1 cellular context compared by ENCODE assay signal in the genomic region with DNA sequence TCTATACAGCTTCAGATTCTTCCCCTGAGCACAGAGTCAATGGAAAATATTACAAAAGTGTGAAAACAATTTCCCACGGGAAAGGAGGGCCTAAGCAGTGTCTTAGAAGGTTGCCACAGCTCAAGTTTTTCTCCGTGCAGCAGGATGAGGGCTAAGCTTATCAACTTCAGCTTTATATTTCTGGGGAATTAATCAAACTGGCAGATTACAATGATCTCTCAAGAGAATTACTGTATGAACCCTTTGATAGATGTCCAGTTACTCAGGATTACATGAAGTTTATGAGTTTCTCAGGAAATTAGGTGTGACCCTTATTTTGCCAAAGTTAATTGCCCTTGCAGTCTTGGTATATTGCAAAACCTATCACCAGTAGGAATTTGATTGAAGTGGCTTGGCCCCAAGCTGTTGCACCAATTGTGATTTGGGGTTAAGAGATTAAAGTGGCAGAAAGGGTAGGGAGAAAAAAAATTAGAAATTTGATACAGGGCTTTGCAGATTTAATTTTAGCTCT.
TF ChIP-seq lines count a peak whose summit lies in the region.

No MANE protein-coding gene starts in this region.

TF ChIP-seq in HEK293, 187 proteins besides CTCF, POLR2A, EP300 and RAD21 (continued from another document):
- TF ChIP-seq, protein P1, sequence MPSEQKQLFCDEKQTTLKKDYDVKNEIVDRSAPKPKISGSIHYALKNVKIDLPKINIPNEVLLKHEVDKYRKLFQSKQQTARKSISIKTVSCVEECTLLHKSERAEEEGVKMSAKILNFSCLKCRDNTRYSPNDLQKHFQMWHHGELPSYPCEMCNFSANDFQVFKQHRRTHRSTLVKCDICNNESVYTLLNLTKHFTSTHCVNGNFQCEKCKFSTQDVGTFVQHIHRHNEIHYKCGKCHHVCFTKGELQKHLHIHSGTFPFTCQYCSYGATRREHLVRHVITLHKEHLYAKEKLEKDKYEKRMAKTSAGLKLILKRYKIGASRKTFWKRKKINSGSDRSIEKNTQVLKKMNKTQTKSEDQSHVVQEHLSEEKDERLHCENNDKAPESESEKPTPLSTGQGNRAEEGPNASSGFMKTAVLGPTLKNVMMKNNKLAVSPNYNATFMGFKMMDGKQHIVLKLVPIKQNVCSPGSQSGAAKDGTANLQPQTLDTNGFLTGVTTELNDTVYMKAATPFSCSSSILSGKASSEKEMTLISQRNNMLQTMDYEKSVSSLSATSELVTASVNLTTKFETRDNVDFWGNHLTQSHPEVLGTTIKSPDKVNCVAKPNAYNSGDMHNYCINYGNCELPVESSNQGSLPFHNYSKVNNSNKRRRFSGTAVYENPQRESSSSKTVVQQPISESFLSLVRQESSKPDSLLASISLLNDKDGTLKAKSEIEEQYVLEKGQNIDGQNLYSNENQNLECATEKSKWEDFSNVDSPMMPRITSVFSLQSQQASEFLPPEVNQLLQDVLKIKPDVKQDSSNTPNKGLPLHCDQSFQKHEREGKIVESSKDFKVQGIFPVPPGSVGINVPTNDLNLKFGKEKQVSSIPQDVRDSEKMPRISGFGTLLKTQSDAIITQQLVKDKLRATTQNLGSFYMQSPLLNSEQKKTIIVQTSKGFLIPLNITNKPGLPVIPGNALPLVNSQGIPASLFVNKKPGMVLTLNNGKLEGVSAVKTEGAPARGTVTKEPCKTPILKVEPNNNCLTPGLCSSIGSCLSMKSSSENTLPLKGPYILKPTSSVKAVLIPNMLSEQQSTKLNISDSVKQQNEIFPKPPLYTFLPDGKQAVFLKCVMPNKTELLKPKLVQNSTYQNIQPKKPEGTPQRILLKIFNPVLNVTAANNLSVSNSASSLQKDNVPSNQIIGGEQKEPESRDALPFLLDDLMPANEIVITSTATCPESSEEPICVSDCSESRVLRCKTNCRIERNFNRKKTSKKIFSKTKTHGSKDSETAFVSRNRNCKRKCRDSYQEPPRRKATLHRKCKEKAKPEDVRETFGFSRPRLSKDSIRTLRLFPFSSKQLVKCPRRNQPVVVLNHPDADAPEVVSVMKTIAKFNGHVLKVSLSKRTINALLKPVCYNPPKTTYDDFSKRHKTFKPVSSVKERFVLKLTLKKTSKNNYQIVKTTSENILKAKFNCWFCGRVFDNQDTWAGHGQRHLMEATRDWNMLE (tag by site-specific recombination; conservative IDR thresholded peaks at IDR 0.05; ENCODE audit: low read depth) = no peak
- TF ChIP-seq ZFP69B (tag by site-specific recombination; IDR thresholded peaks at IDR 0.05) (no peak), ZNF624 (tag by site-specific recombination; IDR thresholded peaks at IDR 0.05) (no peak), ZNF19 (tag by site-specific recombination; IDR thresholded peaks at IDR 0.05; ENCODE audit: low read depth) (no peak), ZBTB1 (tag by site-specific recombination; IDR thresholded peaks at IDR 0.05) (no peak), ZNF274 (IDR thresholded peaks at IDR 0.05; ENCODE audit: low read length) (no peak), ZNF274 (tag by site-specific recombination; IDR thresholded peaks at IDR 0.05; ENCODE audit: borderline replicate concordance) (no peak), ZNF664 (tag by site-specific recombination; IDR thresholded peaks at IDR 0.05) (no peak), ZNF629 (tag by site-specific recombination; IDR thresholded peaks at IDR 0.05) (no peak), ZNF2 (tag by site-specific recombination; IDR thresholded peaks at IDR 0.05) (no peak), ZNF510 (tag by site-specific recombination; IDR thresholded peaks at IDR 0.05; ENCODE audit: insufficient replicate concordance) (no peak), ZNF843 (tag by site-specific recombination; IDR thresholded peaks at IDR 0.05) (peak; percentile 97), ZNF211 (tag by site-specific recombination; IDR thresholded peaks at IDR 0.05; ENCODE audit: low read depth) (no peak), ZNF529 (tag by site-specific recombination; IDR thresholded peaks at IDR 0.05; ENCODE audit: insufficient replicate concordance) (no peak), ZNF404 (tag by site-specific recombination; IDR thresholded peaks at IDR 0.05) (no peak), ZNF596 (tag by site-specific recombination; IDR thresholded peaks at IDR 0.05) (no peak; the same call in 1 of the 2 replicates), ZFHX2 (tag by site-specific recombination; conservative IDR thresholded peaks at IDR 0.05) (no peak), TCF7L2 (IDR thresholded peaks at IDR 0.05; ENCODE audit: borderline replicate concordance, low read depth, low read length) (peak; percentile 66; the same call in 1 of the 2 replicates), MEIS1 (CRISPR knock-in tag; IDR thresholded peaks at IDR 0.05; ENCODE audit: borderline replicate concordance) (no peak), ZNF248 (tag by site-specific recombination; IDR thresholded peaks at IDR 0.05) (no peak), ZNF530 (tag by site-specific recombination; IDR thresholded peaks at IDR 0.05; ENCODE audit: low read depth) (no peak), ZNF169 (tag by site-specific recombination; IDR thresholded peaks at IDR 0.05) (no peak), OSR2 (tag by site-specific recombination; IDR thresholded peaks at IDR 0.05) (peak; percentile 96), FEZF1 (tag by site-specific recombination; IDR thresholded peaks at IDR 0.05) (peak; percentile 91), ZNF621 (tag by site-specific recombination; IDR thresholded peaks at IDR 0.05) (no peak), ZNF175 (tag by site-specific recombination; IDR thresholded peaks at IDR 0.05) (no peak), OVOL3 (tag by site-specific recombination; IDR thresholded peaks at IDR 0.05) (peak; percentile 88), ZNF600 (tag by site-specific recombination; IDR thresholded peaks at IDR 0.05) (no peak), SP2 (tag by site-specific recombination; IDR thresholded peaks at IDR 0.05) (no peak), ZNF433 (tag by site-specific recombination; IDR thresholded peaks at IDR 0.05; ENCODE audit: low read depth) (no peak)
- TF ChIP-seq, protein P2, sequence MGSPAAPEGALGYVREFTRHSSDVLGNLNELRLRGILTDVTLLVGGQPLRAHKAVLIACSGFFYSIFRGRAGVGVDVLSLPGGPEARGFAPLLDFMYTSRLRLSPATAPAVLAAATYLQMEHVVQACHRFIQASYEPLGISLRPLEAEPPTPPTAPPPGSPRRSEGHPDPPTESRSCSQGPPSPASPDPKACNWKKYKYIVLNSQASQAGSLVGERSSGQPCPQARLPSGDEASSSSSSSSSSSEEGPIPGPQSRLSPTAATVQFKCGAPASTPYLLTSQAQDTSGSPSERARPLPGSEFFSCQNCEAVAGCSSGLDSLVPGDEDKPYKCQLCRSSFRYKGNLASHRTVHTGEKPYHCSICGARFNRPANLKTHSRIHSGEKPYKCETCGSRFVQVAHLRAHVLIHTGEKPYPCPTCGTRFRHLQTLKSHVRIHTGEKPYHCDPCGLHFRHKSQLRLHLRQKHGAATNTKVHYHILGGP (tag by site-specific recombination; IDR thresholded peaks at IDR 0.05) = peak; percentile 57; the same call in 1 of the 2 replicates
- TF ChIP-seq, protein P3, sequence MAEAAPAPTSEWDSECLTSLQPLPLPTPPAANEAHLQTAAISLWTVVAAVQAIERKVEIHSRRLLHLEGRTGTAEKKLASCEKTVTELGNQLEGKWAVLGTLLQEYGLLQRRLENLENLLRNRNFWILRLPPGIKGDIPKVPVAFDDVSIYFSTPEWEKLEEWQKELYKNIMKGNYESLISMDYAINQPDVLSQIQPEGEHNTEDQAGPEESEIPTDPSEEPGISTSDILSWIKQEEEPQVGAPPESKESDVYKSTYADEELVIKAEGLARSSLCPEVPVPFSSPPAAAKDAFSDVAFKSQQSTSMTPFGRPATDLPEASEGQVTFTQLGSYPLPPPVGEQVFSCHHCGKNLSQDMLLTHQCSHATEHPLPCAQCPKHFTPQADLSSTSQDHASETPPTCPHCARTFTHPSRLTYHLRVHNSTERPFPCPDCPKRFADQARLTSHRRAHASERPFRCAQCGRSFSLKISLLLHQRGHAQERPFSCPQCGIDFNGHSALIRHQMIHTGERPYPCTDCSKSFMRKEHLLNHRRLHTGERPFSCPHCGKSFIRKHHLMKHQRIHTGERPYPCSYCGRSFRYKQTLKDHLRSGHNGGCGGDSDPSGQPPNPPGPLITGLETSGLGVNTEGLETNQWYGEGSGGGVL (tag by site-specific recombination; IDR thresholded peaks at IDR 0.05) = no peak
- TF ChIP-seq, protein P4, sequence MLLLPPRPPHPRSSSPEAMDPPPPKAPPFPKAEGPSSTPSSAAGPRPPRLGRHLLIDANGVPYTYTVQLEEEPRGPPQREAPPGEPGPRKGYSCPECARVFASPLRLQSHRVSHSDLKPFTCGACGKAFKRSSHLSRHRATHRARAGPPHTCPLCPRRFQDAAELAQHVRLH (tag by site-specific recombination; IDR thresholded peaks at IDR 0.05) = peak; percentile 83
- TF ChIP-seq, protein P5, sequence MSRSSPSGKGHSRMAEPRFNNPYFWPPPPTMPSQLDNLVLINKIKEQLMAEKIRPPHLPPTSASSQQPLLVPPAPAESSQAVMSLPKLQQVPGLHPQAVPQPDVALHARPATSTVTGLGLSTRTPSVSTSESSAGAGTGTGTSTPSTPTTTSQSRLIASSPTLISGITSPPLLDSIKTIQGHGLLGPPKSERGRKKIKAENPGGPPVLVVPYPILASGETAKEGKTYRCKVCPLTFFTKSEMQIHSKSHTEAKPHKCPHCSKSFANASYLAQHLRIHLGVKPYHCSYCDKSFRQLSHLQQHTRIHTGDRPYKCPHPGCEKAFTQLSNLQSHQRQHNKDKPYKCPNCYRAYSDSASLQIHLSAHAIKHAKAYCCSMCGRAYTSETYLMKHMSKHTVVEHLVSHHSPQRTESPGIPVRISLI (tag by site-specific recombination; IDR thresholded peaks at IDR 0.05) = no peak
- TF ChIP-seq, protein P6, sequence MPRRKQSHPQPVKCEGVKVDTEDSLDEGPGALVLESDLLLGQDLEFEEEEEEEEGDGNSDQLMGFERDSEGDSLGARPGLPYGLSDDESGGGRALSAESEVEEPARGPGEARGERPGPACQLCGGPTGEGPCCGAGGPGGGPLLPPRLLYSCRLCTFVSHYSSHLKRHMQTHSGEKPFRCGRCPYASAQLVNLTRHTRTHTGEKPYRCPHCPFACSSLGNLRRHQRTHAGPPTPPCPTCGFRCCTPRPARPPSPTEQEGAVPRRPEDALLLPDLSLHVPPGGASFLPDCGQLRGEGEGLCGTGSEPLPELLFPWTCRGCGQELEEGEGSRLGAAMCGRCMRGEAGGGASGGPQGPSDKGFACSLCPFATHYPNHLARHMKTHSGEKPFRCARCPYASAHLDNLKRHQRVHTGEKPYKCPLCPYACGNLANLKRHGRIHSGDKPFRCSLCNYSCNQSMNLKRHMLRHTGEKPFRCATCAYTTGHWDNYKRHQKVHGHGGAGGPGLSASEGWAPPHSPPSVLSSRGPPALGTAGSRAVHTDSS (tag by site-specific recombination; IDR thresholded peaks at IDR 0.05) = 0 out of 2 replicates have a peak, but pooled peaks have one; percentile 17
